ENCODE assay signal across 27 cellular contexts in genomic region chr15:75869446-75869845, GRCh38.
"Had no signal": no experiment of that assay in that cellular context is flagged by ENCODE, and none has a peak within 500 bp of the region (broad histone marks: within the 10 kb centered on the region; RNA-seq: fewer than 3 reads in every experiment).

No MANE protein-coding gene starts in this region.

- DNase-seq: activated CD4-positive, alpha-beta memory T cell treated with anti-CD3 and anti-CD28 coated beads, Interleukin-2, amount 10 ng/mL, durations not matched to agents 7 days and 5 days; activated CD4-positive, alpha-beta T cell treated with anti-CD3 and anti-CD28 coated beads, Interleukin-2, amount 10 ng/mL, durations not matched to agents 24 days and 14 days; activated CD4-positive, CD25-positive, alpha-beta regulatory T cell treated with anti-CD3 and anti-CD28 coated beads, Interleukin-2, amount 50 U/mL, for 72 hours; activated CD8-positive, alpha-beta memory T cell treated with anti-CD3 and anti-CD28 coated beads, Interleukin-2, amount 50 U/mL, for 48 hours; activated gamma-delta T cell treated with Interleukin-2 at 50 U/mL for 16 hours; activated naive CD8-positive, alpha-beta T cell treated with anti-CD3 and anti-CD28 coated beads, Interleukin-2, amount 50 U/mL, for 24 hours; activated T-cell treated with anti-CD3 and anti-CD28 coated beads, Interleukin-2, amount 50 U/mL, for 24 hours; amygdala; caudate nucleus; cortex of kidney; effector memory CD8-positive, alpha-beta T cell; erythroblast; gastrocnemius medialis; glutamatergic neuron; left ventricle myocardium inferior; mucosa of descending colon; right lobe of liver; stimulated activated CD4-positive, alpha-beta T cell treated with anti-CD3 and anti-CD28 coated beads, Interleukin-12 subunit alpha, Interleukin-12 subunit beta, amount 100 ng/mL, for 4 hours; stimulated activated CD4-positive, alpha-beta T cell treated with anti-CD3 and anti-CD28 coated beads, Interleukin-4, amount 100 ng/mL, for 1 hour; trophoblast cell had no signal

- H3K4me3 Mint-ChIP-seq: activated CD4-positive, alpha-beta memory T cell treated with anti-CD3 and anti-CD28 coated beads, Interleukin-2, amount 10 ng/mL, durations not matched to agents 7 days and 5 days; activated CD4-positive, alpha-beta T cell treated with anti-CD3 and anti-CD28 coated beads, Interleukin-2, amount 10 ng/mL, durations not matched to agents 24 days and 14 days; activated naive CD4-positive, alpha-beta T cell treated with anti-CD3 and anti-CD28 coated beads, Interleukin-2, amount 50 U/mL, for 24 hours; activated naive CD8-positive, alpha-beta T cell treated with anti-CD3 and anti-CD28 coated beads, Interleukin-2, amount 50 U/mL, for 24 hours; activated T-cell treated with anti-CD3 and anti-CD28 coated beads, Interleukin-2, amount 50 U/mL, for 24 hours; effector memory CD8-positive, alpha-beta T cell; nephron; stimulated activated naive CD8-positive, alpha-beta T cell treated with anti-CD3 and anti-CD28 coated beads, Interleukin-15, Interleukin-2, amounts not matched to agents 100 ng/mL and 50 ng/mL, for 24 hours had no signal

- H3K27me3 Mint-ChIP-seq: activated CD4-positive, alpha-beta memory T cell treated with anti-CD3 and anti-CD28 coated beads, Interleukin-2, amount 10 ng/mL, durations not matched to agents 7 days and 5 days; activated CD4-positive, alpha-beta T cell treated with anti-CD3 and anti-CD28 coated beads, Interleukin-2, amount 10 ng/mL, durations not matched to agents 24 days and 14 days; activated naive CD4-positive, alpha-beta T cell treated with anti-CD3 and anti-CD28 coated beads, Interleukin-2, amount 50 U/mL, for 24 hours; activated naive CD8-positive, alpha-beta T cell treated with anti-CD3 and anti-CD28 coated beads, Interleukin-2, amount 50 U/mL, for 24 hours; activated T-cell treated with anti-CD3 and anti-CD28 coated beads, Interleukin-2, amount 50 U/mL, for 24 hours; effector memory CD8-positive, alpha-beta T cell; progenitor cell of endocrine pancreas; stimulated activated naive CD8-positive, alpha-beta T cell treated with anti-CD3 and anti-CD28 coated beads, Interleukin-15, Interleukin-2, amounts not matched to agents 100 ng/mL and 50 ng/mL, for 24 hours had no signal

- H3K4me1 Mint-ChIP-seq: nephron had no signal

- H3K9me3 Mint-ChIP-seq: activated CD4-positive, alpha-beta memory T cell treated with anti-CD3 and anti-CD28 coated beads, Interleukin-2, amount 10 ng/mL, durations not matched to agents 7 days and 5 days; activated CD4-positive, alpha-beta T cell treated with anti-CD3 and anti-CD28 coated beads, Interleukin-2, amount 10 ng/mL, durations not matched to agents 24 days and 14 days; activated naive CD4-positive, alpha-beta T cell treated with anti-CD3 and anti-CD28 coated beads, Interleukin-2, amount 50 U/mL, for 24 hours; activated naive CD8-positive, alpha-beta T cell treated with anti-CD3 and anti-CD28 coated beads, Interleukin-2, amount 50 U/mL, for 24 hours; activated T-cell treated with anti-CD3 and anti-CD28 coated beads, Interleukin-2, amount 50 U/mL, for 24 hours; effector memory CD8-positive, alpha-beta T cell; nephron; stimulated activated naive CD8-positive, alpha-beta T cell treated with anti-CD3 and anti-CD28 coated beads, Interleukin-15, Interleukin-2, amounts not matched to agents 100 ng/mL and 50 ng/mL, for 24 hours had no signal

- H3K9me3 ChIP-seq: gastrocnemius medialis, left ventricle myocardium inferior, mucosa of descending colon, neutrophil, right lobe of liver, thoracic aorta had no signal

- ATAC-seq: activated naive CD8-positive, alpha-beta T cell treated with anti-CD3 and anti-CD28 coated beads, Interleukin-2, amount 50 U/mL, for 24 hours; effector memory CD8-positive, alpha-beta T cell; gastrocnemius medialis; mucosa of descending colon; right lobe of liver had no signal

- H3K4me3 ChIP-seq: gastrocnemius medialis, left ventricle myocardium inferior, lung, mucosa of descending colon, right lobe of liver, thoracic aorta had no signal

- H3K27ac ChIP-seq: gastrocnemius medialis, left ventricle myocardium inferior, neutrophil, right lobe of liver, thoracic aorta had no signal

- H3K36me3 ChIP-seq: right lobe of liver had no signal

- H3K27ac Mint-ChIP-seq: activated CD4-positive, alpha-beta memory T cell treated with anti-CD3 and anti-CD28 coated beads, Interleukin-2, amount 10 ng/mL, durations not matched to agents 7 days and 5 days; activated CD4-positive, alpha-beta T cell treated with anti-CD3 and anti-CD28 coated beads, Interleukin-2, amount 10 ng/mL, durations not matched to agents 24 days and 14 days; activated naive CD4-positive, alpha-beta T cell treated with anti-CD3 and anti-CD28 coated beads, Interleukin-2, amount 50 U/mL, for 24 hours; activated naive CD8-positive, alpha-beta T cell treated with anti-CD3 and anti-CD28 coated beads, Interleukin-2, amount 50 U/mL, for 24 hours; activated T-cell treated with anti-CD3 and anti-CD28 coated beads, Interleukin-2, amount 50 U/mL, for 24 hours; nephron; progenitor cell of endocrine pancreas; stimulated activated naive CD8-positive, alpha-beta T cell treated with anti-CD3 and anti-CD28 coated beads, Interleukin-15, Interleukin-2, amounts not matched to agents 100 ng/mL and 50 ng/mL, for 24 hours had no signal

- H3K4me1 ChIP-seq: gastrocnemius medialis, right lobe of liver had no signal

- H3K27me3 ChIP-seq: gastrocnemius medialis, neutrophil, right lobe of liver had no signal
